In the genomic region with DNA sequence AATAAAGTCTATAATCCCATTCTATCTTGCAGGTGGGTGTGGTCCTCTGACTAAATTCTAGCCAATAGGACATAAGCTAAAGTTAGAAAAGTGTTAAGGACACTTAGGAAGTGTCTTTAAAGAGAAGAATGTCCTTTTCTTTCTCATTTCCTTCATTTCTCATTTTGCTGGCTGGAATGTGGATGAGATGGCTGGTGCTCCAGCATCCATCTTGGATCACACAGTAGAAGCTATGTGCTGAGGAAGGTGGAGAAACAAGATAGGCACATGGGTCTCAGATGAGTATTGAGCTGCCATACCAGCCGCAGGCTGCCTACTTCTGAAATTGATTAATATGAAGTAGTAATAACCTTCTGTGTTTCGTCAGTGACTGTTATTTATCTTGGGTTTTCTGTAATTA, we compare ENCODE assay signal across 31 cellular contexts.
DNase-seq lines count a peak whose midpoint lies in the region; ATAC-seq, FAIRE-seq and TF ChIP-seq lines count a peak whose summit lies in the region.
"Had no signal": no experiment of that assay in that cellular context is flagged by ENCODE, and none has a peak within 500 bp of the region (broad histone marks: within the 10 kb centered on the region; RNA-seq: fewer than 3 reads in every experiment).

No MANE protein-coding gene starts in this region.

- no peak overlapping the region for H2AK5ac ChIP-seq in H1 (ENCODE audit: low read depth, low read length)

- no peak overlapping the region for H3K18ac ChIP-seq in H1 (ENCODE audit: extremely low read depth, low read length)

- FAIRE-seq in K562 (lab: Jason Lieb, UNC) (no peak), H1 (lab: Jason Lieb, UNC) (no peak)
- FAIRE-seq: A204.1, A549, D721Med had no signal

- TF ChIP-seq RAD21 in K562 (CRISPR knock-in tag; conservative IDR thresholded peaks at IDR 0.05 in 1 of 2, IDR thresholded peaks at IDR 0.05 in 1 of 2) (no peak), H1 (IDR thresholded peaks at IDR 0.05 in 1 of 2, conservative IDR thresholded peaks at IDR 0.05 in 1 of 2; ENCODE audit: low read depth in 2 of 2, low read length in 2 of 2) (no peak)

- H2BK15ac ChIP-seq in H1 (ENCODE audit: low read length), result no peak overlapping the region

- no peak overlapping the region for H3K4me2 ChIP-seq in K562 (ENCODE audit: insufficient read depth, low read length)
- H3K4me2 ChIP-seq in H1 (ENCODE audit: insufficient read depth in 1 of 2, low read depth in 2 of 2, low read length in 2 of 2), result no peak overlapping the region
- H3K4me2 ChIP-seq: A549; BLaER1; BLaER1 treated with 17β-estradiol and CSF1 and Interleukin-3, amounts not matched to agents 10 nM and 100 nM had no signal

- H3K27me3 ChIP-seq in K562 (ENCODE audit: control insufficient read depth in 2 of 2, insufficient read depth in 2 of 2, low read length in 2 of 2), result peaks cover 0 to 5% of the 10 kb centered on the region in 2 experiments; a peak in 2 of 5 replicates
- no peaks in the 10 kb centered on the region for H3K27me3 ChIP-seq in H1 (replicated peaks in 1 of 4; ENCODE audit: control insufficient read depth in 3 of 4, extremely low read depth in 1 of 4, insufficient read depth in 3 of 4, low read length in 3 of 4)
- no peaks in the 10 kb centered on the region for H3K27me3 ChIP-seq in A673 (replicated peaks; ENCODE audit: insufficient read depth, low read depth, low read length, poor library complexity)
- H3K27me3 ChIP-seq: BE2C; BLaER1; BLaER1 treated with 17β-estradiol and CSF1 and Interleukin-3, amounts not matched to agents 10 nM and 100 nM had no signal

- BruUV-seq in K562 (replicated peaks; lab: Mats Ljungman, UMichigan) (no TSS peak), A673 (replicated peaks; lab: Mats Ljungman, UMichigan) (no TSS peak)

- H3K4ac ChIP-seq in H1 (replicated peaks; ENCODE audit: insufficient read length, low read depth, low read length), result no peak overlapping the region

- H3K4me1 ChIP-seq in K562 (replicated peaks in 1 of 2; ENCODE audit: control insufficient read depth in 2 of 2, insufficient read depth in 2 of 2, low read length in 2 of 2) (0 out of 5 replicates have a peak, but pooled peaks cover 0 to 3% of the 10 kb centered on the region in 2 experiments), H1 (replicated peaks in 1 of 4; ENCODE audit: control insufficient read depth in 3 of 4, insufficient read depth in 4 of 4, low read length in 3 of 4) (peaks cover 0 to 6% (median 1%) of the 10 kb centered on the region in 4 experiments; a peak in 5 of 7 replicates), A673 (ENCODE audit: insufficient read depth, low read length, poor library complexity, severe bottlenecking) (no peaks in the 10 kb centered on the region)
- H3K4me1 ChIP-seq: A549, BE2C, BLaER1, Caco-2 had no signal

- no peak overlapping the region for H3K4me3 ChIP-seq in K562
- H3K4me3 ChIP-seq in H1 (ENCODE audit: extremely low read depth in 1 of 4, insufficient read depth in 2 of 4, low read depth in 3 of 4, low read length in 4 of 4), result no peak overlapping the region
- no peak overlapping the region for H3K4me3 ChIP-seq in A673 (ENCODE audit: low read depth, low read length, poor library complexity, severe bottlenecking)
- H3K4me3 ChIP-seq: A549; BLaER1; BLaER1 treated with 17β-estradiol and CSF1 and Interleukin-3, amounts not matched to agents 10 nM and 100 nM had no signal

- no peak overlapping the region for H4K91ac ChIP-seq in H1 (replicated peaks; ENCODE audit: insufficient read length, low read length)

- H2AFZ ChIP-seq in K562 (ENCODE audit: low read depth, low read length) (no peak overlapping the region), H1 (ENCODE audit: low read length) (no peak overlapping the region)

- no peak overlapping the region for H2BK5ac ChIP-seq in H1 (ENCODE audit: low read depth, low read length)

- no peak overlapping the region for H2BK120ac ChIP-seq in H1 (replicated peaks; ENCODE audit: low read depth, low read length)

- in situ Hi-C loops in K562 (cut with MboI), result no loop called here

- H3K56ac ChIP-seq in H1 (replicated peaks; ENCODE audit: insufficient read length, low read depth, low read length), result no peak overlapping the region

- intact Hi-C loops in K562 (cut with micrococcal nuclease), result no loop called here
- intact Hi-C loops in A673 (cut with micrococcal nuclease; ENCODE audit: unreplicated experiment), result no loop called here

- H3K27ac ChIP-seq in K562 (ENCODE audit: extremely low read depth, low read depth, low read length) (no peak overlapping the region), H1 (ENCODE audit: low read depth, low read length) (no peak overlapping the region), A673 (ENCODE audit: low read depth, low read length, poor library complexity, severe bottlenecking) (no peak overlapping the region)
- H3K27ac ChIP-seq: 22Rv1; A549; BLaER1; BLaER1 treated with 17β-estradiol and CSF1 and Interleukin-3, amounts not matched to agents 10 nM and 100 nM; C4-2B had no signal

- TF ChIP-seq CTCF in K562 (IDR thresholded peaks at IDR 0.05 in 2 of 3, conservative IDR thresholded peaks at IDR 0.05 in 1 of 3; ENCODE audit: insufficient read depth in 2 of 3, low read depth in 1 of 3, low read length in 3 of 3) (no peak), H1 (IDR thresholded peaks at IDR 0.05; ENCODE audit: control extremely low read depth in 1 of 3, insufficient read depth in 1 of 3, low read depth in 1 of 3, low read length in 3 of 3) (no peak), A673 (conservative IDR thresholded peaks at IDR 0.05; ENCODE audit: low read depth, low read length) (no peak)

- POLR2A ChIA-PET in K562 (lab: Yijun Ruan, JAX), result no interaction called here
- POLR2A ChIA-PET in H1 (lab: Charles Lee; ENCODE audit: partially characterized antibody), result no interaction called here
- POLR2A ChIA-PET in A673 (lab: Charles Lee; ENCODE audit: low non-redundant PET), result no interaction called here

- no peak overlapping the region for H4K5ac ChIP-seq in H1 (ENCODE audit: insufficient read length, low read depth, low read length)

- no peak for TF ChIP-seq POLR2A in K562 (conservative IDR thresholded peaks at IDR 0.05)
- TF ChIP-seq POLR2A in H1 (IDR thresholded peaks at IDR 0.05; ENCODE audit: control extremely low read depth in 1 of 2, low read depth in 2 of 2, low read length in 2 of 2), result no peak

- no peak overlapping the region for H4K8ac ChIP-seq in H1 (ENCODE audit: extremely low read depth, insufficient read depth, low read length)

- no peak overlapping the region for H2BK12ac ChIP-seq in H1 (ENCODE audit: low read depth, low read length)

- H3K79me1 ChIP-seq in H1 (ENCODE audit: low read depth, low read length), result no peaks in the 10 kb centered on the region

- no peak for ATAC-seq in K562
- ATAC-seq: A549; CD8-positive, alpha-beta T cell had no signal

- H3K36me3 ChIP-seq in K562 (ENCODE audit: control insufficient read depth, insufficient read depth, low read length) (no peaks in the 10 kb centered on the region), H1 (ENCODE audit: control insufficient read depth in 2 of 4, insufficient read depth in 4 of 4, low read length in 3 of 4) (no peaks in the 10 kb centered on the region), A673 (ENCODE audit: insufficient read depth, low read length, poor library complexity, severe bottlenecking) (no peaks in the 10 kb centered on the region)
- H3K36me3 ChIP-seq: BE2C; BLaER1; BLaER1 treated with 17β-estradiol and CSF1 and Interleukin-3, amounts not matched to agents 10 nM and 100 nM had no signal

- TF ChIP-seq EP300 in K562 (IDR thresholded peaks at IDR 0.05; ENCODE audit: low read length) (no peak), H1 (IDR thresholded peaks at IDR 0.05; ENCODE audit: borderline replicate concordance in 1 of 2, low read depth in 2 of 2, low read length in 2 of 2) (no peak)

- H3K9ac ChIP-seq in K562 (ENCODE audit: insufficient read depth in 1 of 2, low read depth in 2 of 2, low read length in 2 of 2), result no peak overlapping the region
- no peak overlapping the region for H3K9ac ChIP-seq in H1 (replicated peaks in 1 of 4; ENCODE audit: extremely low read depth in 1 of 4, low read depth in 3 of 4, low read length in 3 of 4)
- H3K9ac ChIP-seq: BLaER1; BLaER1 treated with 17β-estradiol and CSF1 and Interleukin-3, amounts not matched to agents 10 nM and 100 nM had no signal

- no peaks in the 10 kb centered on the region for H3K9me3 ChIP-seq in K562 (replicated peaks; ENCODE audit: control insufficient read depth, insufficient read depth, low read depth, low read length)
- H3K9me3 ChIP-seq in H1 (ENCODE audit: insufficient read depth in 2 of 2, low read depth in 1 of 2, low read length in 1 of 2), result 0 out of 4 replicates have a peak, but pooled peaks cover 0 to 4% of the 10 kb centered on the region in 2 experiments
- H3K9me3 ChIP-seq in A673 (ENCODE audit: low read depth, low read length, poor library complexity, severe bottlenecking), result peaks cover 12% of the 10 kb centered on the region
- H3K9me3 ChIP-seq: A549, BE2C, Caco-2 had no signal

- 0% methylated on average over 2 of the region's 2 CpGs for WGBS in K562 (ENCODE audit: insufficient coverage, low coverage, missing lambda C conversion rate)
- 95% methylated on average over 2 of the region's 2 CpGs; no CpG with 5 or more reads in 1 of the 2 experiments for WGBS in H1 (ENCODE audit: extremely low coverage in 1 of 2, insufficient coverage in 1 of 2, insufficient read length in 1 of 2, insufficient replicate concordance in 2 of 2, low coverage in 1 of 2, low lambda C conversion rate in 2 of 2, missing lambda C conversion rate in 1 of 2), 2 experiments

- H3K79me2 ChIP-seq in K562 (ENCODE audit: control insufficient read depth, insufficient read depth, low read length), result no peaks in the 10 kb centered on the region
- H3K79me2 ChIP-seq in H1 (ENCODE audit: control insufficient read depth in 1 of 2, insufficient read depth in 2 of 2, low read length in 2 of 2), result no peaks in the 10 kb centered on the region

- no peak for DNase-seq in K562 (ENCODE audit: extremely low read depth in 1 of 4, low spot score in 3 of 4)
- no peak for DNase-seq in H1 (ENCODE audit: low read depth in 1 of 2, low spot score in 2 of 2)
- DNase-seq in NCI-H526 (lab: John Stamatoyannopoulos, UW), result no peak
- DNase-seq in A673 (ENCODE audit: low spot score), result no peak
- DNase-seq: 8988T; ACHN; AML-193; BE2C; C1 segment of cervical spinal cord; Caco-2; Calu3; CD4-positive, alpha-beta memory T cell; CD4-positive, alpha-beta T cell; CD4-positive, CD25-positive, alpha-beta regulatory T cell; CD8-positive, alpha-beta memory T cell; CD8-positive, alpha-beta T cell; COR-L47; DMS 273 treated with DMSO at 0.1 percent for 48 hours; DMS153; DMS53; DMS79; DMS79 treated with DMSO at 0.1 percent for 48 hours; DND-41; EL had no signal

- no peaks in the 10 kb centered on the region for H4K20me1 ChIP-seq in K562 (replicated peaks; ENCODE audit: control insufficient read depth, insufficient read depth, low read length)
- H4K20me1 ChIP-seq in H1 (replicated peaks in 1 of 2; ENCODE audit: control insufficient read depth in 1 of 2, insufficient read depth in 2 of 2, low read length in 2 of 2), result no peaks in the 10 kb centered on the region
- H4K20me1 ChIP-seq: BLaER1; BLaER1 treated with 17β-estradiol and CSF1 and Interleukin-3, amounts not matched to agents 10 nM and 100 nM had no signal

- H3K14ac ChIP-seq in H1 (ENCODE audit: insufficient read length), result no peak overlapping the region

- no peak overlapping the region for H3K23ac ChIP-seq in H1 (ENCODE audit: insufficient read length)

- H3K23me2 ChIP-seq in H1 (ENCODE audit: low read depth, low read length), result no peaks in the 10 kb centered on the region

- H3K9me1 ChIP-seq in K562 (ENCODE audit: control insufficient read depth, insufficient read depth, low read length), result no peaks in the 10 kb centered on the region

- H2BK20ac ChIP-seq in H1 (ENCODE audit: low read length), result no peak overlapping the region

- CTCF ChIA-PET in K562 (lab: Yijun Ruan, JAX; ENCODE audit: low intra/inter-chr PET ratio), result no interaction called here
- CTCF ChIA-PET in H1 (lab: Charles Lee; ENCODE audit: partially characterized antibody), result interaction anchor here (0.8 to 2.9 kb wide), 2 partner anchors 10 to 315 kb away, joined by 3 to 17 read pairs; no protein-coding TSS in a partner anchor
- CTCF ChIA-PET in A673 (lab: Charles Lee), result no interaction called here

Comparison
In these comparisons a context has a peak if more than half of its experiments do, and no peak if none do; other contexts are left out.
1. Of the 49 proteins assayed by ChIP-seq in both K562 and H1: peak only in K562: none; only in H1: KDM1A; in both: none; in neither: 48.